In genomic region chr6:161660666-161661571, GRCh38 we compare ENCODE assay signal across 18 cellular contexts.
DNase-seq lines count a peak whose midpoint lies in the region; ATAC-seq, FAIRE-seq and TF ChIP-seq lines count a peak whose summit lies in the region.
"Had no signal": no experiment of that assay in that cellular context is flagged by ENCODE, and none has a peak within 500 bp of the region (broad histone marks: within the 10 kb centered on the region; RNA-seq: fewer than 3 reads in every experiment).

No MANE protein-coding gene starts in this region.

- no peaks in the 10 kb centered on the region for H3K9me1 ChIP-seq in K562 (ENCODE audit: control insufficient read depth, insufficient read depth, low read length)

- FAIRE-seq in D721Med (lab: Jason Lieb, UNC) (no peak), K562 (lab: Jason Lieb, UNC) (peak; percentile 42)
- FAIRE-seq: GM18507, GM19239 had no signal

- WGBS in K562 (ENCODE audit: insufficient coverage, low coverage, missing lambda C conversion rate), result 0% methylated on average over 10 of the region's 10 CpGs

- no peaks in the 10 kb centered on the region for H3K79me2 ChIP-seq in K562 (ENCODE audit: control insufficient read depth, insufficient read depth, low read length)

- TF ChIP-seq CTCF in AG04449 (IDR thresholded peaks at IDR 0.05; ENCODE audit: insufficient read depth, low read length, missing control alignments) (peak; percentile 13), D721Med (IDR thresholded peaks at IDR 0.05; ENCODE audit: insufficient read depth, missing control alignments) (peak; percentile 11), K562 (IDR thresholded peaks at IDR 0.05 in 2 of 3, conservative IDR thresholded peaks at IDR 0.05 in 1 of 3; ENCODE audit: insufficient read depth in 2 of 3, low read depth in 1 of 3, low read length in 3 of 3) (peak; percentile 16 to 52 (median 47); a peak in 4 of 6 replicates)

- H3K36me3 ChIP-seq in MG63, result no peaks in the 10 kb centered on the region
- H3K36me3 ChIP-seq in K562 (ENCODE audit: control insufficient read depth, insufficient read depth, low read length), result no peaks in the 10 kb centered on the region

- DNase-seq in AG04449 (ENCODE audit: low read depth, low spot score) (no peak), D721Med (ENCODE audit: insufficient read length, low spot score) (no peak), MG63 (peak; percentile 14), K562 (ENCODE audit: extremely low read depth in 1 of 4, low spot score in 3 of 4) (peak in 1 of 4 experiments; percentile 23), NCI-H1048 (lab: John Stamatoyannopoulos, UW) (no peak), DMS79 treated with DMSO at 0.1 percent for 48 hours (lab: John Stamatoyannopoulos, UW) (no peak)
- DNase-seq: activated CD8-positive, alpha-beta memory T cell treated with anti-CD3 and anti-CD28 coated beads for 24 hours; activated gamma-delta T cell treated with Interleukin-2 at 50 U/mL for 16 hours; body of pancreas; EL; posterior cingulate gyrus; T-helper 9 cell had no signal

- no peak overlapping the region for H3K4me2 ChIP-seq in K562 (ENCODE audit: insufficient read depth, low read length)

- no peak for TF ChIP-seq POLR2A in K562 (conservative IDR thresholded peaks at IDR 0.05)

- POLR2A ChIA-PET in AG04449 (lab: Yijun Ruan, JAX), result no interaction called here
- POLR2A ChIA-PET in K562 (lab: Yijun Ruan, JAX), result no interaction called here

- H3K9me3 ChIP-seq in MG63, result no peaks in the 10 kb centered on the region; the same call in 1 of the 2 replicates
- H3K9me3 ChIP-seq in K562 (replicated peaks; ENCODE audit: control insufficient read depth, insufficient read depth, low read depth, low read length), result no peaks in the 10 kb centered on the region
- H3K9me3 ChIP-seq: body of pancreas had no signal

- no peak overlapping the region for H3K9ac ChIP-seq in K562 (ENCODE audit: insufficient read depth in 1 of 2, low read depth in 2 of 2, low read length in 2 of 2)

- CTCF ChIA-PET in AG04449 (lab: Yijun Ruan, JAX), result no interaction called here
- CTCF ChIA-PET in K562 (lab: Yijun Ruan, JAX; ENCODE audit: low intra/inter-chr PET ratio), result no interaction called here

- no peak for TF ChIP-seq EP300 in K562 (IDR thresholded peaks at IDR 0.05; ENCODE audit: low read length)

- no peaks in the 10 kb centered on the region for H4K20me1 ChIP-seq in K562 (replicated peaks; ENCODE audit: control insufficient read depth, insufficient read depth, low read length)

- no TSS peak for BruUV-seq in K562 (replicated peaks; lab: Mats Ljungman, UMichigan)

- in situ Hi-C loops in K562 (cut with MboI), result no loop called here

- H3K27ac ChIP-seq in K562 (ENCODE audit: extremely low read depth, low read depth, low read length), result no peak overlapping the region
- H3K27ac ChIP-seq: body of pancreas, C4-2B had no signal

- intact Hi-C loops in K562 (cut with micrococcal nuclease), result no loop called here

- peak in 1 of 2 experiments; percentile 36; a peak in 1 of 4 replicates for TF ChIP-seq RAD21 in K562 (CRISPR knock-in tag; conservative IDR thresholded peaks at IDR 0.05 in 1 of 2, IDR thresholded peaks at IDR 0.05 in 1 of 2)

- H3K4me1 ChIP-seq in K562 (replicated peaks in 1 of 2; ENCODE audit: control insufficient read depth in 2 of 2, insufficient read depth in 2 of 2, low read length in 2 of 2), result no peaks in the 10 kb centered on the region

- ATAC-seq in K562 (peak; percentile 71), GM21717 (IDR thresholded peaks at IDR 0.05; ENCODE audit: unreplicated experiment) (no peak), HG02623 (IDR thresholded peaks at IDR 0.05; ENCODE audit: unreplicated experiment) (no peak)
- ATAC-seq: body of pancreas, Right ventricle myocardium inferior had no signal

- H2AFZ ChIP-seq in K562 (ENCODE audit: low read depth, low read length), result no peak overlapping the region

- H3K27me3 ChIP-seq in MG63 (no peaks in the 10 kb centered on the region), K562 (ENCODE audit: control insufficient read depth in 2 of 2, insufficient read depth in 2 of 2, low read length in 2 of 2) (peaks cover 0 to 16% of the 10 kb centered on the region in 2 experiments; a peak in 2 of 5 replicates)
- H3K27me3 ChIP-seq: body of pancreas had no signal

- H3K4me3 ChIP-seq in AG04449 (ENCODE audit: low read depth, low read length) (no peak overlapping the region), MG63 (no peak overlapping the region), K562 (no peak overlapping the region)
- H3K4me3 ChIP-seq: body of pancreas had no signal

TF ChIP-seq in K562, 482 proteins besides CTCF, POLR2A, EP300 and RAD21:
- TF ChIP-seq ZNF146 (CRISPR knock-in tag; IDR thresholded peaks at IDR 0.05; ENCODE audit: unreplicated experiment) (no peak), DLX4 (CRISPR knock-in tag; IDR thresholded peaks at IDR 0.05) (no peak), GTF3C2 (IDR thresholded peaks at IDR 0.05; ENCODE audit: borderline replicate concordance, extremely low read depth, insufficient read length) (no peak), E2F8 (IDR thresholded peaks at IDR 0.05; ENCODE audit: low read depth, partially characterized antibody) (no peak), BCL6 (CRISPR knock-in tag; IDR thresholded peaks at IDR 0.05) (no peak), ZNF740 (CRISPR knock-in tag; IDR thresholded peaks at IDR 0.05) (no peak), ZNF740 (tag; IDR thresholded peaks at IDR 0.05) (no peak), SMC3 (conservative IDR thresholded peaks at IDR 0.05; ENCODE audit: insufficient read depth, low read depth, low read length) (0 out of 2 replicates have a peak, but pooled peaks have one; percentile 14)
